Comparison of ENCODE assay signal across 25 cellular contexts in genomic region chr9:34250721-34251120, GRCh38.
"Had no signal": no experiment of that assay in that cellular context is flagged by ENCODE, and none has a peak within 500 bp of the region (broad histone marks: within the 10 kb centered on the region; RNA-seq: fewer than 3 reads in every experiment).

No MANE protein-coding gene starts in this region.

- H3K27me3 Mint-ChIP-seq: activated B cell treated with CpG ODN at 0.5 μM for 24 hours; activated naive CD4-positive, alpha-beta T cell treated with anti-CD3 and anti-CD28 coated beads, Interleukin-2, amount 50 U/mL, for 24 hours; naive thymus-derived CD8-positive, alpha-beta T cell; stimulated activated naive CD8-positive, alpha-beta T cell treated with anti-CD3 and anti-CD28 coated beads, Interleukin-15, Interleukin-2, amounts not matched to agents 100 ng/mL and 50 ng/mL, for 24 hours had no signal

- H3K9me3 ChIP-seq: body of pancreas, neutrophil, ovary, prostate gland, right atrium auricular region, spleen, uterus had no signal

- H3K4me3 Mint-ChIP-seq: activated B cell treated with CpG ODN at 0.5 μM for 24 hours; activated naive CD4-positive, alpha-beta T cell treated with anti-CD3 and anti-CD28 coated beads, Interleukin-2, amount 50 U/mL, for 24 hours; mesothelial cell of epicardium; naive thymus-derived CD8-positive, alpha-beta T cell; stimulated activated naive CD8-positive, alpha-beta T cell treated with anti-CD3 and anti-CD28 coated beads, Interleukin-15, Interleukin-2, amounts not matched to agents 100 ng/mL and 50 ng/mL, for 24 hours had no signal

- H3K27me3 ChIP-seq: body of pancreas, neutrophil, ovary, right atrium auricular region, spleen, uterus had no signal

- H3K4me3 ChIP-seq: body of pancreas, lung, ovary, prostate gland, right atrium auricular region, spleen, uterus had no signal

- H3K36me3 ChIP-seq: ovary, prostate gland, uterus had no signal

- H3K9me3 Mint-ChIP-seq: activated B cell treated with CpG ODN at 0.5 μM for 24 hours; activated naive CD4-positive, alpha-beta T cell treated with anti-CD3 and anti-CD28 coated beads, Interleukin-2, amount 50 U/mL, for 24 hours; mesothelial cell of epicardium; naive thymus-derived CD8-positive, alpha-beta T cell; stimulated activated naive CD8-positive, alpha-beta T cell treated with anti-CD3 and anti-CD28 coated beads, Interleukin-15, Interleukin-2, amounts not matched to agents 100 ng/mL and 50 ng/mL, for 24 hours had no signal

- H3K27ac Mint-ChIP-seq: activated B cell treated with CpG ODN at 0.5 μM for 24 hours; activated naive CD4-positive, alpha-beta T cell treated with anti-CD3 and anti-CD28 coated beads, Interleukin-2, amount 50 U/mL, for 24 hours; stimulated activated naive CD8-positive, alpha-beta T cell treated with anti-CD3 and anti-CD28 coated beads, Interleukin-15, Interleukin-2, amounts not matched to agents 100 ng/mL and 50 ng/mL, for 24 hours had no signal

- ATAC-seq: body of pancreas; naive thymus-derived CD8-positive, alpha-beta T cell had no signal

- H3K27ac ChIP-seq: body of pancreas, ovary, prostate gland, spleen had no signal

- H3K4me1 Mint-ChIP-seq: activated naive CD4-positive, alpha-beta T cell treated with anti-CD3 and anti-CD28 coated beads, Interleukin-2, amount 50 U/mL, for 24 hours; mesothelial cell of epicardium had no signal

- DNase-seq: activated B cell treated with CpG ODN at 0.5 μM for 24 hours; activated CD4-positive, alpha-beta T cell treated with anti-CD3 and anti-CD28 coated beads for 4 hours; activated CD4-positive, alpha-beta T cell treated with anti-CD3 and anti-CD28 coated beads, Interleukin-2, amount 50 U/mL, for 48 hours; activated gamma-delta T cell treated with Interleukin-2 at 50 U/mL for 16 hours; anterior cingulate cortex; body of pancreas; central memory CD4-positive, alpha-beta T cell; dermis blood vessel endothelial cell; effector memory CD4-positive, alpha-beta T cell; kidney; naive thymus-derived CD8-positive, alpha-beta T cell; ovary; spleen; stimulated activated CD4-positive, alpha-beta T cell treated with anti-CD3 and anti-CD28 coated beads, Interleukin-4, amount 100 ng/mL, for 4 hours; T-helper 1 cell; T-helper 9 cell; trophoblast cell; uterus had no signal

- H3K4me1 ChIP-seq: prostate gland had no signal
